In the genomic region with DNA sequence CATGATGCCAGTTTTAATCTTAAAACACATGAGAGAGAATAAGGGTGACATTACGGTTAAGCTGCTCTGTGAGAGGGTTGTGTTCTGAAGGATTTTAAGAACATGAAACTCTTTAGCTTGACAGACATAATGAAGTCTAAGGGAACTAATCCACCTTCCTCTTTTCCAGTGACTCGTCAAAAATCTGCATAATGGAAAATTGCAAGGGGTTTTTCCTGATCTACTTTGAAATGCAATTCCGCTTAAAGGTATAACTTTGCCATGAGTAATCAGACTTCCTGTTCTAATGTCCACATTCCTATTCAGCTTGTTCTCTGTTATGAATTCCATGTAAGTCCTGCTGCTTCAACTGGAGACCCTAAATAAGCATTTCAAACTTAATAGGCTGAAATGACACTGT, we compare ENCODE assay signal across 12 cellular contexts. TPM values are rescaled to one million over a fixed set of nuclear protein-coding genes. Genes with fewer than 3 reads are reported as not detected.
DNase-seq lines count a peak whose midpoint lies in the region; ATAC-seq, FAIRE-seq and TF ChIP-seq lines count a peak whose summit lies in the region.
"Had no signal": no experiment of that assay in that cellular context is flagged by ENCODE, and none has a peak within 500 bp of the region (broad histone marks: within the 10 kb centered on the region; RNA-seq: fewer than 3 reads in every experiment).

A gene (plus strand): TSS at position 171 of the 400 bp plus-strand sequence. CDS start 15,611 bp downstream, outside the sequence.

- no peak within 1 kb of the TSS for H4K5ac ChIP-seq in mesendoderm (ENCODE audit: low read length)

- H2AK5ac ChIP-seq in mesendoderm (ENCODE audit: low read length), result no peak within 1 kb of the TSS

- no peak within 1 kb of the TSS for H3K4me3 Mint-ChIP-seq in activated CD4-positive, alpha-beta memory T cell treated with anti-CD3 and anti-CD28 coated beads, Interleukin-2, amount 10 ng/mL, durations not matched to agents 7 days and 5 days
- H3K4me3 Mint-ChIP-seq: activated T-cell treated with anti-CD3 and anti-CD28 coated beads, Interleukin-2, amount 50 U/mL, for 72 hours had no signal

- no peaks in the 10 kb centered on the region for H4K20me1 ChIP-seq in BLaER1 treated with 17β-estradiol and CSF1 and Interleukin-3, amounts not matched to agents 10 nM and 100 nM
- no peaks in the 10 kb centered on the region for H4K20me1 ChIP-seq in K562 (replicated peaks; ENCODE audit: control insufficient read depth, insufficient read depth, low read length)

- no peaks in the 10 kb centered on the region for H3K9me3 Mint-ChIP-seq in activated CD4-positive, alpha-beta memory T cell treated with anti-CD3 and anti-CD28 coated beads, Interleukin-2, amount 10 ng/mL, durations not matched to agents 7 days and 5 days

- H3K27ac ChIP-seq in BLaER1 treated with 17β-estradiol and CSF1 and Interleukin-3, amounts not matched to agents 10 nM and 100 nM, result peak within 1 kb of the TSS in 8 of 11 experiments; percentile 9 to 85 (median 66); a peak in 14 of 22 replicates
- H3K27ac ChIP-seq in K562 (ENCODE audit: extremely low read depth, low read depth, low read length), result peak within 1 kb of the TSS; percentile 60; the same call in 1 of the 3 replicates
- no peak within 1 kb of the TSS for H3K27ac ChIP-seq in mesendoderm (ENCODE audit: low read depth, low read length)

- no peak for TF ChIP-seq CTCF in K562 (IDR thresholded peaks at IDR 0.05 in 2 of 3, conservative IDR thresholded peaks at IDR 0.05 in 1 of 3; ENCODE audit: insufficient read depth in 2 of 3, low read depth in 1 of 3, low read length in 3 of 3)

- TF ChIP-seq POLR2A in K562 (conservative IDR thresholded peaks at IDR 0.05), result no peak

- POLR2A ChIA-PET in K562 (lab: Yijun Ruan, JAX), result no interaction called here
- POLR2A ChIA-PET in activated CD4-positive, alpha-beta memory T cell treated with anti-CD3 and anti-CD28 coated beads, Interleukin-2, amount 10 ng/mL, durations not matched to agents 7 days and 5 days (lab: Charles Lee), result no interaction called here

- H3K23ac ChIP-seq in mesendoderm (ENCODE audit: low read length), result no peak within 1 kb of the TSS

- ATAC-seq in K562 (no peak), GM21526 (IDR thresholded peaks at IDR 0.05; ENCODE audit: low FRiP score, unreplicated experiment) (no peak)
- ATAC-seq: activated T-cell treated with anti-CD3 and anti-CD28 coated beads, Interleukin-2, amount 50 U/mL, for 72 hours had no signal

- H3K9ac ChIP-seq in BLaER1 treated with 17β-estradiol and CSF1 and Interleukin-3, amounts not matched to agents 10 nM and 100 nM, result peak within 1 kb of the TSS in 5 of 11 experiments; percentile 2 to 71 (median 57); a peak in 8 of 22 replicates
- H3K9ac ChIP-seq in K562 (ENCODE audit: insufficient read depth in 1 of 2, low read depth in 2 of 2, low read length in 2 of 2) (no peak within 1 kb of the TSS; a peak in 1 of 4 replicates), mesendoderm (ENCODE audit: low read length) (no peak within 1 kb of the TSS)

- H3K9me1 ChIP-seq in K562 (ENCODE audit: control insufficient read depth, insufficient read depth, low read length), result no peaks in the 10 kb centered on the region

- in situ Hi-C loops in K562 (cut with MboI), result no loop called here

- TF ChIP-seq EP300 in K562 (IDR thresholded peaks at IDR 0.05; ENCODE audit: low read length), result no peak

- DNase-seq in MV-4-11 (lab: John Stamatoyannopoulos, UW) (peak; percentile 72), K562 (ENCODE audit: extremely low read depth in 1 of 4, low spot score in 3 of 4) (peak in 1 of 4 experiments; percentile 24), mesendoderm (peak; percentile 10), NCI-H1930 (lab: John Stamatoyannopoulos, UW) (no peak), medulla oblongata (ENCODE audit: extremely low spot score) (no peak)
- no peak for DNase-seq in activated CD4-positive, alpha-beta memory T cell treated with anti-CD3 and anti-CD28 coated beads, Interleukin-2, amount 10 ng/mL, durations not matched to agents 7 days and 5 days
- DNase-seq: activated T-cell treated with anti-CD3 and anti-CD28 coated beads, Interleukin-2, amount 50 U/mL, for 72 hours; Caco-2; NCI-H1417 treated with DMSO at 0.1 percent for 48 hours; stimulated activated CD4-positive, alpha-beta T cell treated with anti-CD3 and anti-CD28 coated beads, Interleukin-4, amount 100 ng/mL, for 4 hours had no signal

- H3K79me2 ChIP-seq in K562 (ENCODE audit: control insufficient read depth, insufficient read depth, low read length) (no peaks in the 10 kb centered on the region), mesendoderm (ENCODE audit: control insufficient read depth, insufficient read depth, low read length) (no peaks in the 10 kb centered on the region)

- WGBS in K562 (ENCODE audit: insufficient coverage, low coverage, missing lambda C conversion rate), result 4% methylated on average over 3 of the region's 3 CpGs
- WGBS in mesendoderm (ENCODE audit: extremely low coverage, insufficient coverage, low lambda C conversion rate), result no CpG with 5 or more reads among the region's 3 CpGs

- peak within 1 kb of the TSS in 7 of 11 experiments; percentile 19 to 80 (median 56); a peak in 13 of 22 replicates for H3K4me2 ChIP-seq in BLaER1 treated with 17β-estradiol and CSF1 and Interleukin-3, amounts not matched to agents 10 nM and 100 nM
- peak within 1 kb of the TSS; percentile 30; the same call in 1 of the 2 replicates for H3K4me2 ChIP-seq in K562 (ENCODE audit: insufficient read depth, low read length)
- no peak within 1 kb of the TSS for H3K4me2 ChIP-seq in mesendoderm (ENCODE audit: low read length)

- H2BK120ac ChIP-seq in mesendoderm (ENCODE audit: low read depth, low read length), result no peak within 1 kb of the TSS

- no peak within 1 kb of the TSS for H3K27ac Mint-ChIP-seq in activated CD4-positive, alpha-beta memory T cell treated with anti-CD3 and anti-CD28 coated beads, Interleukin-2, amount 10 ng/mL, durations not matched to agents 7 days and 5 days
- H3K27ac Mint-ChIP-seq: activated T-cell treated with anti-CD3 and anti-CD28 coated beads, Interleukin-2, amount 50 U/mL, for 72 hours had no signal

- no peaks in the 10 kb centered on the region for H3K36me3 ChIP-seq in BLaER1 treated with 17β-estradiol and CSF1 and Interleukin-3, amounts not matched to agents 10 nM and 100 nM
- H3K36me3 ChIP-seq in K562 (ENCODE audit: control insufficient read depth, insufficient read depth, low read length), result no peaks in the 10 kb centered on the region
- H3K36me3 ChIP-seq in mesendoderm (ENCODE audit: control insufficient read depth, insufficient read depth, low read length), result no peaks in the 10 kb centered on the region

- no peak for TF ChIP-seq RAD21 in K562 (CRISPR knock-in tag; conservative IDR thresholded peaks at IDR 0.05 in 1 of 2, IDR thresholded peaks at IDR 0.05 in 1 of 2)

- no peak within 1 kb of the TSS for H3K18ac ChIP-seq in mesendoderm (ENCODE audit: low read length)

- CTCF ChIA-PET in K562 (lab: Yijun Ruan, JAX; ENCODE audit: low intra/inter-chr PET ratio), result no interaction called here
- CTCF ChIA-PET in activated CD4-positive, alpha-beta memory T cell treated with anti-CD3 and anti-CD28 coated beads, Interleukin-2, amount 10 ng/mL, durations not matched to agents 7 days and 5 days (lab: Charles Lee), result no interaction called here

- FAIRE-seq in K562 (lab: Jason Lieb, UNC), result peak; percentile 59

- H3K4ac ChIP-seq in mesendoderm (ENCODE audit: low read depth, low read length), result no peak within 1 kb of the TSS

- no peaks in the 10 kb centered on the region for H3K27me3 ChIP-seq in BLaER1 treated with 17β-estradiol and CSF1 and Interleukin-3, amounts not matched to agents 10 nM and 100 nM
- H3K27me3 ChIP-seq in K562 (ENCODE audit: control insufficient read depth in 2 of 2, insufficient read depth in 2 of 2, low read length in 2 of 2), result no peaks in the 10 kb centered on the region
- H3K27me3 ChIP-seq in mesendoderm (ENCODE audit: insufficient read depth, low read length, poor library complexity), result no peaks in the 10 kb centered on the region

- no peaks in the 10 kb centered on the region for H3K79me1 ChIP-seq in mesendoderm (ENCODE audit: low read length)

- no peak within 1 kb of the TSS for H4K8ac ChIP-seq in mesendoderm (ENCODE audit: low read depth, low read length)

- peaks cover 12 to 51% (median 29%) of the 10 kb centered on the region in 10 experiments; a peak in 18 of 20 replicates for H3K4me1 ChIP-seq in BLaER1 treated with 17β-estradiol and CSF1 and Interleukin-3, amounts not matched to agents 10 nM and 100 nM
- H3K4me1 ChIP-seq in K562 (replicated peaks in 1 of 2; ENCODE audit: control insufficient read depth in 2 of 2, insufficient read depth in 2 of 2, low read length in 2 of 2) (peaks cover 0 to 6% of the 10 kb centered on the region in 2 experiments; a peak in 2 of 5 replicates), mesendoderm (ENCODE audit: control insufficient read depth, low read depth, low read length) (no peaks in the 10 kb centered on the region)

- intact Hi-C loops in K562 (cut with micrococcal nuclease), result no loop called here

- H3K4me3 ChIP-seq in BLaER1 treated with 17β-estradiol and CSF1 and Interleukin-3, amounts not matched to agents 10 nM and 100 nM, result no peak within 1 kb of the TSS; a peak in 1 of 20 replicates
- H3K4me3 ChIP-seq in K562 (no peak within 1 kb of the TSS), mesendoderm (ENCODE audit: low read length) (no peak within 1 kb of the TSS)

- peak within 1 kb of the TSS; percentile 75 for H2AFZ ChIP-seq in K562 (ENCODE audit: low read depth, low read length)

- H3K27me3 Mint-ChIP-seq in activated CD4-positive, alpha-beta memory T cell treated with anti-CD3 and anti-CD28 coated beads, Interleukin-2, amount 10 ng/mL, durations not matched to agents 7 days and 5 days, result peaks cover 42% of the 10 kb centered on the region

- H3K56ac ChIP-seq in mesendoderm (ENCODE audit: low read length), result no peak within 1 kb of the TSS

- BruUV-seq in K562 (replicated peaks; lab: Mats Ljungman, UMichigan), result no TSS peak

- H3K36me3 Mint-ChIP-seq in activated CD4-positive, alpha-beta memory T cell treated with anti-CD3 and anti-CD28 coated beads, Interleukin-2, amount 10 ng/mL, durations not matched to agents 7 days and 5 days (ENCODE audit: low read depth), result no peaks in the 10 kb centered on the region

- H3K4me1 Mint-ChIP-seq in activated CD4-positive, alpha-beta memory T cell treated with anti-CD3 and anti-CD28 coated beads, Interleukin-2, amount 10 ng/mL, durations not matched to agents 7 days and 5 days, result peaks cover 8% of the 10 kb centered on the region

- no peaks in the 10 kb centered on the region; a peak in 1 of 22 replicates for H3K9me3 ChIP-seq in BLaER1 treated with 17β-estradiol and CSF1 and Interleukin-3, amounts not matched to agents 10 nM and 100 nM (replicated peaks in 1 of 11)
- no peaks in the 10 kb centered on the region for H3K9me3 ChIP-seq in K562 (replicated peaks; ENCODE audit: control insufficient read depth, insufficient read depth, low read depth, low read length)

- no peak within 1 kb of the TSS for H2BK5ac ChIP-seq in mesendoderm (ENCODE audit: low read length)

- H2BK15ac ChIP-seq in mesendoderm (replicated peaks; ENCODE audit: low read depth), result no peak within 1 kb of the TSS

RNA-seq across cellular contexts. Expression of the gene that starts here (rescaled TPM):
- total RNA-seq in K562 (2011; cell fraction: chromatin; rRNA removed; ENCODE audit: low replicate concordance), result not detected in 2 replicates
- total RNA-seq in K562 (2011; cell fraction: nucleolus; rRNA removed), result not detected in 2 replicates
- total RNA-seq in K562 (2011; cell fraction: nucleoplasm; rRNA removed), result not detected in 2 replicates
- not detected in 2 replicates for total RNA-seq in K562 (2014; rRNA removed)
- total RNA-seq in K562 (2014; rRNA removed; fragmentation: Illumina TruSeq; extraction: Trizol), result not detected in 2 replicates
- not detected in 2 replicates for total RNA-seq in K562 (2015; rRNA removed; fragmentation: Illumina TruSeq; extraction: Trizol)
- total RNA-seq in K562 (2021), result not detected in 2 replicates
- polyA plus RNA-seq in K562 (2011; rRNA removed), result not detected in 2 replicates
- polyA plus RNA-seq in K562 (2011; cell fraction: cytosol; rRNA removed), result not detected in 2 replicates
- not detected in 2 replicates for polyA plus RNA-seq in K562 (2011; cell fraction: nucleus; rRNA removed)
- 0.14 TPM in 1 of 2 replicates, not detected in the other for polyA plus RNA-seq in K562 (2012)
- not detected in 2 replicates for polyA plus RNA-seq in K562 (2014; fragmentation: Illumina TruSeq; extraction: Trizol)
- not detected for polyA plus RNA-seq in K562 (2014; fragmentation: Nextera tagmentation; extraction: Ambion mirVana)
- not detected in 2 replicates for polyA plus RNA-seq in K562 (2014; rRNA removed)
- polyA minus RNA-seq in K562 (2011; rRNA and poly(A)+ RNA removed), result not detected in 2 replicates
- not detected in 2 replicates for polyA minus RNA-seq in K562 (2011; cell fraction: cytosol; rRNA and poly(A)+ RNA removed)
- not detected in 2 replicates for polyA minus RNA-seq in K562 (2011; cell fraction: nucleus; rRNA and poly(A)+ RNA removed)
- not detected for polyA plus RNA-seq in mesendoderm (2013, experiment 1 of 2)
- not detected for polyA plus RNA-seq in mesendoderm (2013, experiment 2 of 2)
- total RNA-seq in activated CD4-positive, alpha-beta memory T cell treated with anti-CD3 and anti-CD28 coated beads, Interleukin-2, amount 10 ng/mL, durations not matched to agents 7 days and 5 days, result not detected
- total RNA-seq: activated T-cell treated with anti-CD3 and anti-CD28 coated beads, Interleukin-2, amount 50 U/mL, for 72 hours; Caco-2 had no signal

Comparison
In these comparisons a context has a peak if more than half of its experiments do, and no peak if none do; other contexts are left out.
1. DNase-seq: peak in MV-4-11 (single experiment) and mesendoderm (single experiment); none in NCI-H1930 (0 of 2), activated CD4-positive, alpha-beta memory T cell treated with anti-CD3 and anti-CD28 coated beads, Interleukin-2, amount 10 ng/mL, durations not matched to agents 7 days and 5 days (single experiment) and medulla oblongata (single experiment).